Comparison of ENCODE assay signal across 8 cellular contexts in the genomic region with DNA sequence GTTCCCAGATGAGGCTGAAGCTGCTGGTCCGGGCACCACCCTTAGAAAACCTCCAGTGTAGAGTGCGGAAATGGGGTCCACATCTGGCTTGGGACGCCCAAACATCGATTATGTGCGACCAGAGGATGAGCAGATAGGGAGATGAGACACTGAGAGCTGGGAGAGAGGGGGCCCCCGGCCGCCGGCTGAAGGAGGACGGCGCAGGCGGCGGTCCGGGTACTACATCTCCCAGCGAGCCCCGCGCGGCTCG. TPM values are rescaled to one million over a fixed set of nuclear protein-coding genes. Genes with fewer than 3 reads are reported as not detected.
DNase-seq lines count a peak whose midpoint lies in the region; ATAC-seq lines count a peak whose summit lies in the region.

No MANE protein-coding gene starts in this region.

- H3K4me1 Mint-ChIP-seq in IgD-negative memory B cell, result peaks cover 4 to 11% (median 5%) of the 10 kb centered on the region in 3 donors

- H3K36me3 Mint-ChIP-seq in IgD-negative memory B cell, result no peaks in the 10 kb centered on the region

- peaks cover 12 to 37% of the 10 kb centered on the region in 2 donors for H3K27me3 ChIP-seq in muscle layer of colon (ENCODE audit: control insufficient read depth in 1 of 2, insufficient read depth in 2 of 2, low read length in 2 of 2)

- no peaks in the 10 kb centered on the region for H3K36me3 ChIP-seq in muscle layer of colon (ENCODE audit: insufficient read depth, low read length)

- peak; percentile 25 for DNase-seq in DMS114 treated with DMSO at 0.1 percent for 48 hours (lab: John Stamatoyannopoulos, UW; ENCODE audit: unreplicated experiment)
- DNase-seq in glomerular visceral epithelial cell (ENCODE audit: extremely low spot score), result no peak
- DNase-seq in DMS 273 (lab: John Stamatoyannopoulos, UW; ENCODE audit: unreplicated experiment), result no peak
- DNase-seq in COR-L47 (lab: John Stamatoyannopoulos, UW), result no peak

- H3K4me1 ChIP-seq in muscle layer of colon (ENCODE audit: insufficient read depth, low read length), result peaks cover 5% of the 10 kb centered on the region

- no peak for ATAC-seq in GM21529 (IDR thresholded peaks at IDR 0.05; ENCODE audit: unreplicated experiment)

- no peaks in the 10 kb centered on the region for H3K9me3 ChIP-seq in muscle layer of colon (ENCODE audit: low read length)

- peak overlapping the region in 1 of 3 donors; percentile 71 for H3K27ac Mint-ChIP-seq in IgD-negative memory B cell

- H3K9me3 Mint-ChIP-seq in IgD-negative memory B cell, result peaks cover 0 to 3% (median 0%) of the 10 kb centered on the region in 3 donors

- H3K4me3 ChIP-seq in muscle layer of colon (ENCODE audit: low read depth in 1 of 2, low read length in 2 of 2), result peak overlapping the region; percentile 57 to 82

- no peak overlapping the region for H3K9ac ChIP-seq in muscle layer of colon (ENCODE audit: low read length)

- peak overlapping the region; percentile 66 to 96 (median 91) for H3K4me3 Mint-ChIP-seq in IgD-negative memory B cell

- H3K27me3 Mint-ChIP-seq in IgD-negative memory B cell, result peaks cover 14% of the 10 kb centered on the region

- H3K27ac ChIP-seq in cingulate gyrus (ENCODE audit: low read depth, low read length) (peak overlapping the region; percentile 77), muscle layer of colon (ENCODE audit: low read depth, low read length) (no peak overlapping the region)

RNA-seq across cellular contexts. Expression of a gene that starts 0.2 kb away (rescaled TPM):
- 4.1 TPM for polyA plus RNA-seq in IgD-negative memory B cell

RNA-seq across cellular contexts. Expression of a gene that starts 31.3 kb away (rescaled TPM):
- polyA plus RNA-seq in IgD-negative memory B cell, result 26.7 TPM
